19 cellular contexts compared by ENCODE assay signal in genomic region chrX:21408324-21408723, GRCh38. TPM values are rescaled to one million over a fixed set of nuclear protein-coding genes. Genes with fewer than 3 reads are reported as not detected.
DNase-seq lines count a peak whose midpoint lies in the region; ATAC-seq, FAIRE-seq and TF ChIP-seq lines count a peak whose summit lies in the region.
"Had no signal": no experiment of that assay in that cellular context is flagged by ENCODE, and none has a peak within 500 bp of the region (broad histone marks: within the 10 kb centered on the region; RNA-seq: fewer than 3 reads in every experiment).

No MANE protein-coding gene starts in this region.

- peak; percentile 68 for FAIRE-seq in pancreas (lab: Jason Lieb, UNC)
- FAIRE-seq: K562 had no signal

- no peak overlapping the region for H3K27ac ChIP-seq in pancreas
- H3K27ac ChIP-seq: PC-9 had no signal

- TF ChIP-seq CTCF in pancreas (IDR thresholded peaks at IDR 0.05): no peak
- TF ChIP-seq CTCF in Calu3 (IDR thresholded peaks at IDR 0.05; ENCODE audit: unreplicated experiment): no peak

- H3K36me3 Mint-ChIP-seq in Calu3 (ENCODE audit: insufficient read depth, unreplicated experiment): no peaks in the 10 kb centered on the region

- 4 to 12% methylated on average over 2 of the region's 2 CpGs for WGBS in pancreas, 2 donors

- no TSS peak for BruUV-seq in Calu3 (replicated peaks; lab: Mats Ljungman, UMichigan)

- no peaks in the 10 kb centered on the region for H3K9me3 ChIP-seq in pancreas
- H3K9me3 ChIP-seq: SK-N-SH had no signal

- no peak overlapping the region for H3K4me3 ChIP-seq in pancreas
- H3K4me3 ChIP-seq: K562, PC-9 had no signal

- DNase-seq in NCI-H2196 (lab: John Stamatoyannopoulos, UW; ENCODE audit: unreplicated experiment): peak; percentile 17
- no peak for DNase-seq in NCI-H2196 treated with DMSO at 0.1 percent for 48 hours (lab: John Stamatoyannopoulos, UW; ENCODE audit: unreplicated experiment)
- DNase-seq in NCI-H1417 (lab: John Stamatoyannopoulos, UW): peak; percentile 12 to 63 (median 51)
- DNase-seq in NCI-H774 (lab: John Stamatoyannopoulos, UW): peak; percentile 6
- peak in 2 of 6 donors; percentile 2 to 23 for DNase-seq in pancreas
- no peak for DNase-seq in Calu3
- DNase-seq in NCI-H2081 treated with DMSO at 0.1 percent for 48 hours (lab: John Stamatoyannopoulos, UW): no peak
- DNase-seq in amygdala (lab: John Stamatoyannopoulos, UW): no peak
- DNase-seq: AML-193; CD4-positive, CD25-positive, alpha-beta regulatory T cell; EL; GOT3; HFFc6; NCI-H1048; NCI-H524 treated with DMSO at 0.1 percent for 48 hours; PC-9; SK-N-SH; T-helper 1 cell had no signal

- peaks cover 0 to 4% (median 0%) of the 10 kb centered on the region in 4 donors for H3K27me3 ChIP-seq in pancreas

- no peaks in the 10 kb centered on the region for H3K27me3 Mint-ChIP-seq in Calu3 (ENCODE audit: unreplicated experiment)
- H3K27me3 Mint-ChIP-seq: CD4-positive, CD25-positive, alpha-beta regulatory T cell had no signal

- peaks cover 0 to 3% (median 0%) of the 10 kb centered on the region in 3 donors for H3K4me1 ChIP-seq in pancreas

- no peaks in the 10 kb centered on the region for H3K36me3 ChIP-seq in pancreas

- no peaks in the 10 kb centered on the region for H3K4me1 Mint-ChIP-seq in Calu3 (ENCODE audit: low read depth, unreplicated experiment)

- no peaks in the 10 kb centered on the region for H3K9me3 Mint-ChIP-seq in Calu3 (ENCODE audit: low read depth, unreplicated experiment)
- H3K9me3 Mint-ChIP-seq: HFFc6 had no signal

- no peak overlapping the region for H3K4me3 Mint-ChIP-seq in Calu3 (ENCODE audit: low read depth, unreplicated experiment)
- H3K4me3 Mint-ChIP-seq: CD4-positive, CD25-positive, alpha-beta regulatory T cell; HFFc6 had no signal

- H3K27ac Mint-ChIP-seq in Calu3 (ENCODE audit: unreplicated experiment): no peak overlapping the region
- H3K27ac Mint-ChIP-seq: CD4-positive, CD25-positive, alpha-beta regulatory T cell; HFFc6 had no signal

- CTCF ChIA-PET in Calu3 (lab: Charles Lee): no interaction called here

- intact Hi-C loops in pancreas (cut with DNase I) (no loop called here), Calu3 (cut with micrococcal nuclease; ENCODE audit: unreplicated experiment) (no loop called here)

- ATAC-seq in pancreas: peak; percentile 75 to 88 (median 83)
- ATAC-seq: K562 had no signal

RNA-seq across cellular contexts. Expression of gene CNKSR2, which starts 34.1 kb away (rescaled TPM):
- total RNA-seq in pancreas (1 to 10 TPM; 1.1 to 4.0 (median 2.7) TPM), Calu3 (2022) (not detected in 2 replicates)
- 1 to 10 TPM; 1.5 to 1.6 TPM for polyA plus RNA-seq in pancreas
- total RNA-seq: HFFc6, K562 had no signal
- polyA plus RNA-seq: K562 had no signal

Comparison
In these comparisons a context has a peak if more than half of its experiments do, and no peak if none do; other contexts are left out.
1. DNase-seq: peak in NCI-H2196 (single experiment), NCI-H1417 (3 of 3) and NCI-H774 (single experiment); none in NCI-H2196 treated with DMSO at 0.1 percent for 48 hours (single experiment), Calu3 (single experiment), NCI-H2081 treated with DMSO at 0.1 percent for 48 hours (single experiment) and amygdala (0 of 56).